In genomic region chr17:78805301-78805700, GRCh38 we compare ENCODE assay signal across 8 cellular contexts. TPM values are rescaled to one million over a fixed set of nuclear protein-coding genes. Genes with fewer than 3 reads are reported as not detected.
A peak's percentile ranks its signal among the peaks of the same experiment; 100 is the strongest.
DNase-seq lines count a peak whose midpoint lies in the region; ATAC-seq and TF ChIP-seq lines count a peak whose summit lies in the region.

No MANE protein-coding gene starts in this region.

- no peaks in the 10 kb centered on the region for H3K27me3 ChIP-seq in CD4-positive, alpha-beta T cell (ENCODE audit: control insufficient read depth, insufficient read depth, low read length)

- no peak for TF ChIP-seq CTCF in CD4-positive, alpha-beta T cell (IDR thresholded peaks at IDR 0.05)
- no peak for TF ChIP-seq CTCF in endothelial cell (IDR thresholded peaks at IDR 0.05; ENCODE audit: unreplicated experiment)

- peaks cover 91% of the 10 kb centered on the region for H3K36me3 Mint-ChIP-seq in CD4-positive, alpha-beta T cell (ENCODE audit: low read depth)
- H3K36me3 Mint-ChIP-seq in activated CD4-positive, alpha-beta memory T cell treated with anti-CD3 and anti-CD28 coated beads, Interleukin-2, amount 10 ng/mL, durations not matched to agents 7 days and 5 days (ENCODE audit: low read depth): peaks cover 76% of the 10 kb centered on the region
- H3K36me3 Mint-ChIP-seq in endothelial cell (ENCODE audit: low read depth, unreplicated experiment): peaks cover 38% of the 10 kb centered on the region

- CTCF ChIA-PET in CD4-positive, alpha-beta T cell (lab: Charles Lee): interaction anchor here (0.8 to 3.5 kb wide), 5 partner anchors 13 to 97 kb away, joined by 3 to 11 read pairs (median 6); no protein-coding TSS in a partner anchor
- CTCF ChIA-PET in activated CD4-positive, alpha-beta memory T cell treated with anti-CD3 and anti-CD28 coated beads, Interleukin-2, amount 10 ng/mL, durations not matched to agents 7 days and 5 days (lab: Charles Lee): interaction anchor here (0.8 to 2.5 kb wide), 4 partner anchors 14 to 96 kb away, joined by 3 to 10 read pairs (median 4); no protein-coding TSS in a partner anchor
- CTCF ChIA-PET in HEK293T (lab: Yijun Ruan, JAX): no interaction called here

- intact Hi-C loops in CD4-positive, alpha-beta T cell (cut with DNase I, micrococcal nuclease): loop anchor here (2.0 to 10.0 kb wide), 4 partner anchors 20 to 310 kb away; partner anchors contain the start of gene USP36 (in 2 of the 2)

- POLR2A ChIA-PET in CD4-positive, alpha-beta T cell (lab: Charles Lee): interaction anchor here (0.9 to 6.5 kb wide), 14 partner anchors 14 to 92 kb away, joined by 3 to 58 read pairs (median 6); partner anchors contain the start of genes CYTH1 and USP36
- POLR2A ChIA-PET in activated CD4-positive, alpha-beta memory T cell treated with anti-CD3 and anti-CD28 coated beads, Interleukin-2, amount 10 ng/mL, durations not matched to agents 7 days and 5 days (lab: Charles Lee): interaction anchor here (0.7 to 5.4 kb wide), 18 partner anchors 9 to 97 kb away, joined by 3 to 51 read pairs (median 5); partner anchors contain the start of gene USP36
- POLR2A ChIA-PET in HEK293T (lab: Yijun Ruan, JAX): no interaction called here

- no peaks in the 10 kb centered on the region for H3K9me3 Mint-ChIP-seq in CD4-positive, alpha-beta T cell
- H3K9me3 Mint-ChIP-seq in activated CD4-positive, alpha-beta memory T cell treated with anti-CD3 and anti-CD28 coated beads, Interleukin-2, amount 10 ng/mL, durations not matched to agents 7 days and 5 days: no peaks in the 10 kb centered on the region
- no peaks in the 10 kb centered on the region for H3K9me3 Mint-ChIP-seq in endothelial cell (ENCODE audit: unreplicated experiment)

- peak overlapping the region; percentile 81 for H3K4me3 Mint-ChIP-seq in CD4-positive, alpha-beta T cell
- peak overlapping the region; percentile 14 for H3K4me3 Mint-ChIP-seq in activated CD4-positive, alpha-beta memory T cell treated with anti-CD3 and anti-CD28 coated beads, Interleukin-2, amount 10 ng/mL, durations not matched to agents 7 days and 5 days
- peak overlapping the region; percentile 1 for H3K4me3 Mint-ChIP-seq in endothelial cell (ENCODE audit: unreplicated experiment)

- no peaks in the 10 kb centered on the region for H3K9me3 ChIP-seq in CD4-positive, alpha-beta T cell (ENCODE audit: control insufficient read depth, low read length)

- no peak overlapping the region for H3K27ac ChIP-seq in CD4-positive, alpha-beta T cell (ENCODE audit: low read depth, low read length)

- H3K4me1 Mint-ChIP-seq in CD4-positive, alpha-beta T cell (ENCODE audit: low read depth): peaks cover 66% of the 10 kb centered on the region
- H3K4me1 Mint-ChIP-seq in activated CD4-positive, alpha-beta memory T cell treated with anti-CD3 and anti-CD28 coated beads, Interleukin-2, amount 10 ng/mL, durations not matched to agents 7 days and 5 days: peaks cover 64% of the 10 kb centered on the region
- H3K4me1 Mint-ChIP-seq in endothelial cell (ENCODE audit: unreplicated experiment): peaks cover 11% of the 10 kb centered on the region

- DNase-seq in CD4-positive, alpha-beta T cell: peak; percentile 39 to 80 (median 64)
- peak; percentile 90 for DNase-seq in activated CD4-positive, alpha-beta memory T cell treated with anti-CD3 and anti-CD28 coated beads, Interleukin-2, amount 10 ng/mL, durations not matched to agents 7 days and 5 days
- DNase-seq in endothelial cell (ENCODE audit: low spot score) (no peak), HEK293T (ENCODE audit: extremely low spot score) (no peak), NCI-H526 treated with DMSO at 0.1 percent for 48 hours (lab: John Stamatoyannopoulos, UW) (no peak)
- DNase-seq in stimulated activated CD4-positive, alpha-beta T cell treated with anti-CD3 and anti-CD28 coated beads, Interleukin-2, amount 100 ng/mL, for 48 hours: peak; percentile 47 to 75

- H3K27ac Mint-ChIP-seq in CD4-positive, alpha-beta T cell: peak overlapping the region; percentile 95
- H3K27ac Mint-ChIP-seq in activated CD4-positive, alpha-beta memory T cell treated with anti-CD3 and anti-CD28 coated beads, Interleukin-2, amount 10 ng/mL, durations not matched to agents 7 days and 5 days: peak overlapping the region; percentile 95
- H3K27ac Mint-ChIP-seq in endothelial cell (ENCODE audit: unreplicated experiment): peak overlapping the region; percentile 46

- peak; percentile 62 for ATAC-seq in CD4-positive, alpha-beta T cell (ENCODE audit: poor library complexity)
- no peak for ATAC-seq in HG03432 (IDR thresholded peaks at IDR 0.05; ENCODE audit: unreplicated experiment)
- no peak for ATAC-seq in SK-N-SH treated with all-trans-retinoic acid at 6 μM for 48 hours

- no peaks in the 10 kb centered on the region for H3K27me3 Mint-ChIP-seq in CD4-positive, alpha-beta T cell
- H3K27me3 Mint-ChIP-seq in activated CD4-positive, alpha-beta memory T cell treated with anti-CD3 and anti-CD28 coated beads, Interleukin-2, amount 10 ng/mL, durations not matched to agents 7 days and 5 days: no peaks in the 10 kb centered on the region
- peaks cover 9% of the 10 kb centered on the region for H3K27me3 Mint-ChIP-seq in endothelial cell (ENCODE audit: unreplicated experiment)

TF ChIP-seq in HEK293T, 16 proteins besides CTCF, POLR2A, EP300 and RAD21:
- TF ChIP-seq FOXM1 (IDR thresholded peaks at IDR 0.05; ENCODE audit: borderline replicate concordance) (no peak), SUZ12 (IDR thresholded peaks at IDR 0.05) (no peak), FOXA1 (IDR thresholded peaks at IDR 0.05) (no peak), ARNT (IDR thresholded peaks at IDR 0.05) (no peak), BHLHE40 (IDR thresholded peaks at IDR 0.05; ENCODE audit: borderline replicate concordance) (no peak), NFRKB (IDR thresholded peaks at IDR 0.05) (no peak)

TF ChIP-seq in SK-N-SH treated with all-trans-retinoic acid at 6 μM for 48 hours, 23 proteins besides CTCF, POLR2A, EP300 and RAD21:
- TF ChIP-seq POU6F1 (CRISPR knock-in tag; IDR thresholded peaks at IDR 0.05; ENCODE audit: borderline replicate concordance, low read depth): no peak

RNA-seq across cellular contexts. Expression of gene CYTH1, which starts 23.2 kb away (rescaled TPM):
- 100 to 1,000 TPM; 521 to 525 TPM for total RNA-seq in CD4-positive, alpha-beta T cell
- total RNA-seq in activated CD4-positive, alpha-beta memory T cell treated with anti-CD3 and anti-CD28 coated beads, Interleukin-2, amount 10 ng/mL, durations not matched to agents 7 days and 5 days: 100 to 1,000 TPM; 288 to 309 TPM
- total RNA-seq in endothelial cell (ENCODE audit: unreplicated experiment): 73.3 TPM

RNA-seq across cellular contexts. Expression of gene USP36, which starts 35.3 kb away (rescaled TPM):
- total RNA-seq in CD4-positive, alpha-beta T cell: 100 to 1,000 TPM; 489 to 494 TPM
- 10 to 100 TPM; 95.4 to 96.8 TPM for total RNA-seq in activated CD4-positive, alpha-beta memory T cell treated with anti-CD3 and anti-CD28 coated beads, Interleukin-2, amount 10 ng/mL, durations not matched to agents 7 days and 5 days
- total RNA-seq in endothelial cell (ENCODE audit: unreplicated experiment): 56.7 TPM

Comparison
In these comparisons a context has a peak if more than half of its experiments do, and no peak if none do; other contexts are left out.
1. DNase-seq: peak in CD4-positive, alpha-beta T cell (10 of 10), activated CD4-positive, alpha-beta memory T cell treated with anti-CD3 and anti-CD28 coated beads, Interleukin-2, amount 10 ng/mL, durations not matched to agents 7 days and 5 days (single experiment) and stimulated activated CD4-positive, alpha-beta T cell treated with anti-CD3 and anti-CD28 coated beads, Interleukin-2, amount 100 ng/mL, for 48 hours (2 of 2); none in endothelial cell (single experiment), HEK293T (single experiment) and NCI-H526 treated with DMSO at 0.1 percent for 48 hours (single experiment).
2. H3K4me3 Mint-ChIP-seq: peak in every context shown above with its lines; median percentile 81 in CD4-positive, alpha-beta T cell; 14 in activated CD4-positive, alpha-beta memory T cell treated with anti-CD3 and anti-CD28 coated beads, Interleukin-2, amount 10 ng/mL, durations not matched to agents 7 days and 5 days; 1 in endothelial cell.
3. Peak in every context shown above with its lines, with median percentiles within 50 percentile points of each other: H3K27ac Mint-ChIP-seq.